Comparison of ENCODE assay signal across 1 cellular context in genomic region chr11:120205596-120206161, GRCh38.
A peak's percentile ranks its signal among the peaks of the same experiment; 100 is the strongest.
TF ChIP-seq lines count a peak whose summit lies in the region.

No MANE protein-coding gene starts in this region.

TF ChIP-seq in IMR-90, 13 proteins besides CTCF, POLR2A, EP300 and RAD21:
- peak; percentile 82 for TF ChIP-seq USF2 (IDR thresholded peaks at IDR 0.05; ENCODE audit: low read depth, low read length)
- TF ChIP-seq MXI1 (IDR thresholded peaks at IDR 0.05; ENCODE audit: borderline replicate concordance, low read depth, low read length): 0 out of 2 replicates have a peak, but pooled peaks have one; percentile 24
- TF ChIP-seq, protein P1, sequence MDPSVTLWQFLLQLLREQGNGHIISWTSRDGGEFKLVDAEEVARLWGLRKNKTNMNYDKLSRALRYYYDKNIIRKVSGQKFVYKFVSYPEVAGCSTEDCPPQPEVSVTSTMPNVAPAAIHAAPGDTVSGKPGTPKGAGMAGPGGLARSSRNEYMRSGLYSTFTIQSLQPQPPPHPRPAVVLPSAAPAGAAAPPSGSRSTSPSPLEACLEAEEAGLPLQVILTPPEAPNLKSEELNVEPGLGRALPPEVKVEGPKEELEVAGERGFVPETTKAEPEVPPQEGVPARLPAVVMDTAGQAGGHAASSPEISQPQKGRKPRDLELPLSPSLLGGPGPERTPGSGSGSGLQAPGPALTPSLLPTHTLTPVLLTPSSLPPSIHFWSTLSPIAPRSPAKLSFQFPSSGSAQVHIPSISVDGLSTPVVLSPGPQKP (IDR thresholded peaks at IDR 0.05; ENCODE audit: borderline replicate concordance, low read depth, low read length): no peak
- no peak for TF ChIP-seq RCOR1 (IDR thresholded peaks at IDR 0.05; ENCODE audit: insufficient replicate concordance, low read length)
- TF ChIP-seq CHD1 (IDR thresholded peaks at IDR 0.05; ENCODE audit: low read depth, low read length): no peak
- no peak for TF ChIP-seq NFE2L2 (IDR thresholded peaks at IDR 0.05; ENCODE audit: low read depth, low read length)
- peak; percentile 79 for TF ChIP-seq FOS (IDR thresholded peaks at IDR 0.05; ENCODE audit: low read depth, low read length)
- no peak for TF ChIP-seq CEBPB (IDR thresholded peaks at IDR 0.05; ENCODE audit: low read depth, low read length)
- no peak for TF ChIP-seq MAFK (IDR thresholded peaks at IDR 0.05; ENCODE audit: low read depth, low read length)
- TF ChIP-seq MAZ (IDR thresholded peaks at IDR 0.05; ENCODE audit: borderline replicate concordance, low read depth, low read length): no peak
- TF ChIP-seq SMC3 (IDR thresholded peaks at IDR 0.05; ENCODE audit: low read depth, low read length): no peak
- TF ChIP-seq BHLHE40 (IDR thresholded peaks at IDR 0.05; ENCODE audit: low read depth, low read length): peak; percentile 99
- TF ChIP-seq RFX5 (IDR thresholded peaks at IDR 0.05; ENCODE audit: low read depth, low read length): no peak
